Comparison of ENCODE assay signal across 8 cellular contexts in genomic region chr2:73071452-73072399, GRCh38. TPM values are rescaled to one million over a fixed set of nuclear protein-coding genes. Genes with fewer than 3 reads are reported as not detected.
DNase-seq lines count a peak whose midpoint lies in the region; ATAC-seq and TF ChIP-seq lines count a peak whose summit lies in the region.

A gene with protein sequence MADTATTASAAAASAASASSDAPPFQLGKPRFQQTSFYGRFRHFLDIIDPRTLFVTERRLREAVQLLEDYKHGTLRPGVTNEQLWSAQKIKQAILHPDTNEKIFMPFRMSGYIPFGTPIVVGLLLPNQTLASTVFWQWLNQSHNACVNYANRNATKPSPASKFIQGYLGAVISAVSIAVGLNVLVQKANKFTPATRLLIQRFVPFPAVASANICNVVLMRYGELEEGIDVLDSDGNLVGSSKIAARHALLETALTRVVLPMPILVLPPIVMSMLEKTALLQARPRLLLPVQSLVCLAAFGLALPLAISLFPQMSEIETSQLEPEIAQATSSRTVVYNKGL (minus strand): TSS chr2:73071712. CDS start chr2:73071705, 7 bp downstream.

- H3K27me3 ChIP-seq in esophagus (ENCODE audit: control insufficient read depth in 1 of 2, insufficient read depth in 2 of 2, low read length in 2 of 2) (no peaks in the 10 kb centered on the region), muscle layer of colon (ENCODE audit: control insufficient read depth in 1 of 2, insufficient read depth in 2 of 2, low read length in 2 of 2) (no peaks in the 10 kb centered on the region)

- H3K4me1 ChIP-seq in esophagus (ENCODE audit: control insufficient read depth in 2 of 2, insufficient read depth in 2 of 2, low read length in 1 of 2), result peaks cover 5 to 12% of the 10 kb centered on the region in 2 donors
- H3K4me1 ChIP-seq in muscle layer of colon (ENCODE audit: insufficient read depth, low read length), result peaks cover 22% of the 10 kb centered on the region

- peaks cover 0 to 10% of the 10 kb centered on the region in 2 donors for H3K36me3 ChIP-seq in esophagus (ENCODE audit: control insufficient read depth in 2 of 2, insufficient read depth in 2 of 2, low read length in 1 of 2)
- peaks cover 10% of the 10 kb centered on the region for H3K36me3 ChIP-seq in muscle layer of colon (ENCODE audit: insufficient read depth, low read length)

- H3K9me3 ChIP-seq in esophagus (ENCODE audit: control insufficient read depth in 2 of 2, insufficient read depth in 1 of 2, low read depth in 1 of 2, low read length in 1 of 2) (no peaks in the 10 kb centered on the region), muscle layer of colon (ENCODE audit: low read length) (no peaks in the 10 kb centered on the region)

- peak within 1 kb of the TSS; percentile 80 for H3K9ac ChIP-seq in muscle layer of colon (ENCODE audit: low read length)

- peak within 1 kb of the TSS; percentile 89 for H3K4me3 Mint-ChIP-seq in activated T-cell treated with anti-CD3 and anti-CD28 coated beads, Interleukin-2, amount 50 U/mL, for 24 hours

- H3K27me3 Mint-ChIP-seq in activated T-cell treated with anti-CD3 and anti-CD28 coated beads, Interleukin-2, amount 50 U/mL, for 24 hours, result no peaks in the 10 kb centered on the region

- H3K9me3 Mint-ChIP-seq in activated T-cell treated with anti-CD3 and anti-CD28 coated beads, Interleukin-2, amount 50 U/mL, for 24 hours, result no peaks in the 10 kb centered on the region

- DNase-seq in DMS153 treated with DMSO at 0.1 percent for 48 hours (lab: John Stamatoyannopoulos, UW; ENCODE audit: unreplicated experiment), result peak; percentile 86
- peak; percentile 92 for DNase-seq in KBM-7
- peak; percentile 91 for DNase-seq in activated T-cell treated with anti-CD3 and anti-CD28 coated beads, Interleukin-2, amount 50 U/mL, for 24 hours
- peak; percentile 82 for DNase-seq in stimulated activated CD8-positive, alpha-beta memory T cell treated with anti-CD3 and anti-CD28 coated beads, Interleukin-7, amount 100 ng/mL, for 24 hours (ENCODE audit: low read depth)

- 3% methylated on average over 68 to 69 of the region's 69 CpGs for WGBS in esophagus, 2 donors

- peak within 1 kb of the TSS; percentile 95 for H3K27ac Mint-ChIP-seq in activated T-cell treated with anti-CD3 and anti-CD28 coated beads, Interleukin-2, amount 50 U/mL, for 24 hours

- in situ Hi-C loops in KBM-7 (cut with MboI; ENCODE audit: low pct_unique_long_range_greater_than_20kb, low sequenced_read_pairs), result no loop called here

- peaks cover 6% of the 10 kb centered on the region for H3K36me3 Mint-ChIP-seq in activated T-cell treated with anti-CD3 and anti-CD28 coated beads, Interleukin-2, amount 50 U/mL, for 24 hours (ENCODE audit: low read depth)

- H3K4me1 Mint-ChIP-seq in activated T-cell treated with anti-CD3 and anti-CD28 coated beads, Interleukin-2, amount 50 U/mL, for 24 hours (ENCODE audit: low read depth), result peaks cover 26% of the 10 kb centered on the region

- ATAC-seq in GM21619 (IDR thresholded peaks at IDR 0.05; ENCODE audit: unreplicated experiment), result peak; percentile 76

- H3K27ac ChIP-seq in esophagus (ENCODE audit: low read depth in 2 of 2, low read length in 1 of 2) (peak within 1 kb of the TSS; percentile 95 to 96), muscle layer of colon (ENCODE audit: low read depth, low read length) (peak within 1 kb of the TSS; percentile 97)

- H3K4me3 ChIP-seq in esophagus (ENCODE audit: low read depth in 1 of 2, low read length in 2 of 2) (peak within 1 kb of the TSS; percentile 64 to 94), muscle layer of colon (ENCODE audit: low read depth in 1 of 2, low read length in 2 of 2) (peak within 1 kb of the TSS; percentile 85 to 92)

TF ChIP-seq in PFSK-1, 5 proteins besides CTCF, POLR2A, EP300 and RAD21:
- TF ChIP-seq FOXP2 (optimal IDR thresholded peaks at IDR 0.05; ENCODE audit: borderline replicate concordance, extremely low read depth, extremely low read length, insufficient read depth), result no peak
- peak; percentile 49; the same call in 1 of the 2 replicates for TF ChIP-seq TAF1 (IDR thresholded peaks at IDR 0.05; ENCODE audit: borderline replicate concordance, insufficient read depth, low read length)
- peak; percentile 95 for TF ChIP-seq POLR2AphosphoS5 (IDR thresholded peaks at IDR 0.05; ENCODE audit: low read depth, low read length)

RNA-seq across cellular contexts. Expression of the gene that starts here (rescaled TPM):
- polyA plus RNA-seq in PFSK-1 (2012; ENCODE audit: insufficient read length, low read depth), result 10.5 TPM
- polyA plus RNA-seq in esophagus, result 1 to 10 TPM; 4.2 to 6.6 TPM

Comparison
In these comparisons a context has a peak if more than half of its experiments do, and no peak if none do; other contexts are left out.
1. Peak in every context shown above with its lines: DNase-seq, ATAC-seq, H3K4me3 ChIP-seq and H3K27ac ChIP-seq.